In genomic region chrX:17738002-17738713, GRCh38 we compare ENCODE assay signal across 7 cellular contexts. TPM values are rescaled to one million over a fixed set of nuclear protein-coding genes. Genes with fewer than 3 reads are reported as not detected.
A peak's percentile ranks its signal among the peaks of the same experiment; 100 is the strongest.
DNase-seq lines count a peak whose midpoint lies in the region; ATAC-seq and TF ChIP-seq lines count a peak whose summit lies in the region.

No MANE protein-coding gene starts in this region.

- H3K4me1 Mint-ChIP-seq in activated naive CD8-positive, alpha-beta T cell treated with anti-CD3 and anti-CD28 coated beads for 36 hours = peaks cover 34% of the 10 kb centered on the region

- H3K4me1 ChIP-seq in HEK293 (ENCODE audit: control insufficient read depth, insufficient read depth, low read length) = peaks cover 9% of the 10 kb centered on the region
- peaks cover 0 to 9% of the 10 kb centered on the region in 2 donors for H3K4me1 ChIP-seq in right atrium auricular region

- ATAC-seq in HG03139 (IDR thresholded peaks at IDR 0.05; ENCODE audit: unreplicated experiment) = no peak

- H3K36me3 ChIP-seq in HEK293 (ENCODE audit: control insufficient read depth in 2 of 2, insufficient read depth in 1 of 2, low read length in 2 of 2) (no peaks in the 10 kb centered on the region), right atrium auricular region (no peaks in the 10 kb centered on the region)

- H3K27me3 ChIP-seq in right atrium auricular region = no peaks in the 10 kb centered on the region

- H3K4me3 ChIP-seq in HEK293 (ENCODE audit: low read depth, low read length) = peak overlapping the region; percentile 71
- peak overlapping the region; percentile 56 for H3K4me3 ChIP-seq in right atrium auricular region

- no peaks in the 10 kb centered on the region for H3K36me3 Mint-ChIP-seq in activated naive CD8-positive, alpha-beta T cell treated with anti-CD3 and anti-CD28 coated beads for 36 hours

- H3K9me3 ChIP-seq in HEK293 (ENCODE audit: control insufficient read depth, insufficient read depth, low read depth, low read length) (no peaks in the 10 kb centered on the region), right atrium auricular region (no peaks in the 10 kb centered on the region)

- no peak for TF ChIP-seq CTCF in HEK293 (tag by site-specific recombination; IDR thresholded peaks at IDR 0.05)
- no peak for TF ChIP-seq CTCF in right atrium auricular region (IDR thresholded peaks at IDR 0.05)

- H3K4me3 Mint-ChIP-seq in activated naive CD8-positive, alpha-beta T cell treated with anti-CD3 and anti-CD28 coated beads for 36 hours = peak overlapping the region; percentile 74

- POLR2A ChIA-PET in HEK293 (lab: Yijun Ruan, JAX) = interaction anchor here (0.6 to 1.1 kb wide), 3 partner anchors 252 to 1385 kb away, joined by 3 to 4 read pairs (median 3); no protein-coding TSS in a partner anchor

- H3K27ac ChIP-seq in HEK293 (ENCODE audit: extremely low read depth, low read depth, low read length) (peak overlapping the region; percentile 98), right atrium auricular region (peak overlapping the region; percentile 86 to 90)

- H3K27me3 Mint-ChIP-seq in activated naive CD8-positive, alpha-beta T cell treated with anti-CD3 and anti-CD28 coated beads for 36 hours = no peaks in the 10 kb centered on the region

- CTCF ChIA-PET in HEK293 (lab: Yijun Ruan, JAX) = interaction anchor here (0.7 kb wide), 1 partner anchor 17 kb away, joined by 3 read pairs; no protein-coding TSS in a partner anchor

- peaks cover 3% of the 10 kb centered on the region for H3K9me3 Mint-ChIP-seq in activated naive CD8-positive, alpha-beta T cell treated with anti-CD3 and anti-CD28 coated beads for 36 hours

- H3K27ac Mint-ChIP-seq in activated naive CD8-positive, alpha-beta T cell treated with anti-CD3 and anti-CD28 coated beads for 36 hours = peak overlapping the region; percentile 85

- DNase-seq in RPMI7951 (ENCODE audit: low read depth) (peak; percentile 66), right atrium auricular region (ENCODE audit: low spot score) (no peak), putamen (ENCODE audit: low spot score) (peak; percentile 2), foreskin melanocyte (no peak)
- peak; percentile 49 for DNase-seq in activated naive CD8-positive, alpha-beta T cell treated with anti-CD3 and anti-CD28 coated beads for 36 hours

TF ChIP-seq in HEK293, 187 proteins besides CTCF, POLR2A, EP300 and RAD21 (continues in another document):
- TF ChIP-seq ZNF791 (tag by site-specific recombination; IDR thresholded peaks at IDR 0.05) (no peak), ZNF639 (tag by site-specific recombination; IDR thresholded peaks at IDR 0.05) (no peak), ZNF776 (tag by site-specific recombination; IDR thresholded peaks at IDR 0.05; ENCODE audit: borderline replicate concordance) (no peak), BCL11A (tag by site-specific recombination; IDR thresholded peaks at IDR 0.05; ENCODE audit: low read depth) (no peak), ZNF513 (tag by site-specific recombination; IDR thresholded peaks at IDR 0.05) (no peak), SP3 (tag by site-specific recombination; IDR thresholded peaks at IDR 0.05) (peak; percentile 37), ZNF692 (tag by site-specific recombination; IDR thresholded peaks at IDR 0.05) (no peak), ZNF16 (tag by site-specific recombination; IDR thresholded peaks at IDR 0.05; ENCODE audit: low read depth) (no peak), ZIC2 (tag by site-specific recombination; IDR thresholded peaks at IDR 0.05) (0 out of 2 replicates have a peak, but pooled peaks have one; percentile 11), ZNF248 (tag by site-specific recombination; IDR thresholded peaks at IDR 0.05) (no peak), ZNF362 (tag by site-specific recombination; IDR thresholded peaks at IDR 0.05) (no peak), ZNF785 (tag by site-specific recombination; IDR thresholded peaks at IDR 0.05) (no peak), ZNF510 (tag by site-specific recombination; IDR thresholded peaks at IDR 0.05; ENCODE audit: insufficient replicate concordance) (no peak), ZNF394 (tag by site-specific recombination; IDR thresholded peaks at IDR 0.05; ENCODE audit: borderline replicate concordance) (peak; percentile 15; the same call in 1 of the 2 replicates), IKZF3 (tag by site-specific recombination; IDR thresholded peaks at IDR 0.05) (peak; percentile 44; the same call in 1 of the 2 replicates), TSHZ1 (tag by site-specific recombination; IDR thresholded peaks at IDR 0.05; ENCODE audit: borderline replicate concordance) (no peak), ZNF600 (tag by site-specific recombination; IDR thresholded peaks at IDR 0.05) (peak; percentile 50), ZNF658 (tag by site-specific recombination; IDR thresholded peaks at IDR 0.05) (no peak), ZNF23 (tag by site-specific recombination; IDR thresholded peaks at IDR 0.05; ENCODE audit: borderline replicate concordance) (no peak), ZNF2 (tag by site-specific recombination; IDR thresholded peaks at IDR 0.05) (no peak), ZNF214 (tag by site-specific recombination; IDR thresholded peaks at IDR 0.05; ENCODE audit: borderline replicate concordance) (no peak), ZNF623 (tag by site-specific recombination; IDR thresholded peaks at IDR 0.05) (no peak)

RNA-seq across cellular contexts. Expression of gene SCML1, which starts 0.9 kb away (rescaled TPM):
- 19.9 and 30.0 TPM in 2 replicates for total RNA-seq in RPMI7951 (2014; rRNA removed; shearing (Covaris generic))
- 1 to 10 TPM; 4.0 to 4.1 TPM for total RNA-seq in activated naive CD8-positive, alpha-beta T cell treated with anti-CD3 and anti-CD28 coated beads for 36 hours
- 1 to 10 TPM; 5.5 to 7.7 TPM for total RNA-seq in right atrium auricular region

Comparison
In these comparisons a context has a peak if more than half of its experiments do, and no peak if none do; other contexts are left out.
1. DNase-seq: peak in RPMI7951 (single experiment), activated naive CD8-positive, alpha-beta T cell treated with anti-CD3 and anti-CD28 coated beads for 36 hours (single experiment) and putamen (single experiment); none in right atrium auricular region (single experiment) and foreskin melanocyte (single experiment).